ENCODE assay signal across 8 cellular contexts in genomic region chr1:231420299-231420958, GRCh38. TPM values are rescaled to one million over a fixed set of nuclear protein-coding genes. Genes with fewer than 3 reads are reported as not detected.
DNase-seq lines count a peak whose midpoint lies in the region; ATAC-seq, FAIRE-seq and TF ChIP-seq lines count a peak whose summit lies in the region.

No MANE protein-coding gene starts in this region.

- H3K9me1 ChIP-seq in K562 (ENCODE audit: control insufficient read depth, insufficient read depth, low read length): no peaks in the 10 kb centered on the region

- H3K4me3 ChIP-seq in K562: peak overlapping the region; percentile 62
- peak overlapping the region; percentile 68 for H3K4me3 ChIP-seq in lower leg skin (ENCODE audit: low read depth, poor library complexity, severe bottlenecking)
- peak overlapping the region; percentile 71 to 92 (median 80) for H3K4me3 ChIP-seq in upper lobe of left lung

- H3K27ac ChIP-seq in K562 (ENCODE audit: extremely low read depth, low read depth, low read length): peak overlapping the region; percentile 75
- H3K27ac ChIP-seq in upper lobe of left lung: peak overlapping the region; percentile 95 to 98 (median 96)

- H3K9ac ChIP-seq in K562 (ENCODE audit: insufficient read depth in 1 of 2, low read depth in 2 of 2, low read length in 2 of 2): peak overlapping the region; percentile 76 to 98

- BruUV-seq in K562 (replicated peaks; lab: Mats Ljungman, UMichigan): TSS peak; percentile 43

- WGBS in K562 (ENCODE audit: insufficient coverage, low coverage, missing lambda C conversion rate): under 1% methylated on average over 18 of the region's 18 CpGs
- WGBS in lower leg skin, 2 donors: 0 to 1% methylated on average over 18 of the region's 18 CpGs
- 1 to 3% methylated on average over 15 to 18 of the region's 18 CpGs for WGBS in upper lobe of left lung, 2 donors

- DNase-seq in NCI-H2081 (lab: John Stamatoyannopoulos, UW): peak; percentile 6 to 42
- DNase-seq in NCI-H2081 treated with DMSO at 0.1 percent for 48 hours (lab: John Stamatoyannopoulos, UW): no peak
- DNase-seq in NCI-H526 treated with DMSO at 0.1 percent for 48 hours (lab: John Stamatoyannopoulos, UW): peak; percentile 34
- DNase-seq in K562 (ENCODE audit: extremely low read depth in 1 of 4, low spot score in 3 of 4): peak in 3 of 4 experiments; percentile 21 to 35 (median 28)
- no peak for DNase-seq in lower leg skin (ENCODE audit: low spot score in 2 of 2)
- no peak for DNase-seq in upper lobe of left lung

- intact Hi-C loops in K562 (cut with micrococcal nuclease) (loop anchor here (2.0 to 5.0 kb wide), 4 partner anchors 72 to 182 kb away; partner anchors contain the start of genes GNPAT and TSNAX), lower leg skin (cut with DNase I; ENCODE audit: low total_unique reads) (no loop called here)

- peak overlapping the region; percentile 65 for H2AFZ ChIP-seq in K562 (ENCODE audit: low read depth, low read length)

- CTCF ChIA-PET in K562 (lab: Yijun Ruan, JAX; ENCODE audit: low intra/inter-chr PET ratio): no interaction called here

- H3K4me2 ChIP-seq in K562 (ENCODE audit: insufficient read depth, low read length): peak overlapping the region; percentile 93

- peak; percentile 8 for ATAC-seq in K562
- ATAC-seq in upper lobe of left lung (ENCODE audit: low FRiP score in 2 of 2): no peak
- ATAC-seq in HG02938 (IDR thresholded peaks at IDR 0.05; ENCODE audit: unreplicated experiment): no peak
- no peak for ATAC-seq in GM21576 (IDR thresholded peaks at IDR 0.05; ENCODE audit: unreplicated experiment)

- no peak for TF ChIP-seq CTCF in K562 (IDR thresholded peaks at IDR 0.05 in 2 of 3, conservative IDR thresholded peaks at IDR 0.05 in 1 of 3; ENCODE audit: insufficient read depth in 2 of 3, low read depth in 1 of 3, low read length in 3 of 3)
- no peak for TF ChIP-seq CTCF in lower leg skin (IDR thresholded peaks at IDR 0.05)
- TF ChIP-seq CTCF in upper lobe of left lung (IDR thresholded peaks at IDR 0.05): no peak

- TF ChIP-seq RAD21 in K562 (CRISPR knock-in tag; conservative IDR thresholded peaks at IDR 0.05 in 1 of 2, IDR thresholded peaks at IDR 0.05 in 1 of 2): no peak

- H3K36me3 ChIP-seq in K562 (ENCODE audit: control insufficient read depth, insufficient read depth, low read length): peaks cover 31% of the 10 kb centered on the region
- no peaks in the 10 kb centered on the region for H3K36me3 ChIP-seq in upper lobe of left lung

- TF ChIP-seq POLR2A in K562 (conservative IDR thresholded peaks at IDR 0.05): no peak
- no peak for TF ChIP-seq POLR2A in lower leg skin (IDR thresholded peaks at IDR 0.05)
- no peak for TF ChIP-seq POLR2A in upper lobe of left lung (IDR thresholded peaks at IDR 0.05)

- H3K9me3 ChIP-seq in K562 (replicated peaks; ENCODE audit: control insufficient read depth, insufficient read depth, low read depth, low read length): no peaks in the 10 kb centered on the region
- H3K9me3 ChIP-seq in upper lobe of left lung: no peaks in the 10 kb centered on the region

- in situ Hi-C loops in K562 (cut with MboI): no loop called here

- peaks cover 32% of the 10 kb centered on the region for H4K20me1 ChIP-seq in K562 (replicated peaks; ENCODE audit: control insufficient read depth, insufficient read depth, low read length)

- POLR2A ChIA-PET in K562 (lab: Yijun Ruan, JAX): interaction anchor here (0.7 to 3.3 kb wide), 14 partner anchors 9 to 110 kb away, joined by 3 to 18 read pairs (median 4); no protein-coding TSS in a partner anchor

- FAIRE-seq in K562 (lab: Jason Lieb, UNC): no peak

- TF ChIP-seq EP300 in K562 (IDR thresholded peaks at IDR 0.05; ENCODE audit: low read length) (no peak), upper lobe of left lung (IDR thresholded peaks at IDR 0.05) (no peak)

- H3K27me3 ChIP-seq in K562 (ENCODE audit: control insufficient read depth in 2 of 2, insufficient read depth in 2 of 2, low read length in 2 of 2): no peaks in the 10 kb centered on the region
- H3K27me3 ChIP-seq in upper lobe of left lung: no peaks in the 10 kb centered on the region

- peaks cover 63% of the 10 kb centered on the region for H3K79me2 ChIP-seq in K562 (ENCODE audit: control insufficient read depth, insufficient read depth, low read length)

- H3K4me1 ChIP-seq in K562 (replicated peaks in 1 of 2; ENCODE audit: control insufficient read depth in 2 of 2, insufficient read depth in 2 of 2, low read length in 2 of 2) (peaks cover 19 to 26% of the 10 kb centered on the region in 2 experiments), upper lobe of left lung (peaks cover 29 to 59% (median 36%) of the 10 kb centered on the region in 4 donors)

TF ChIP-seq in K562, 482 proteins besides CTCF, POLR2A, EP300 and RAD21 (continues in another document):
- TF ChIP-seq, protein P1, sequence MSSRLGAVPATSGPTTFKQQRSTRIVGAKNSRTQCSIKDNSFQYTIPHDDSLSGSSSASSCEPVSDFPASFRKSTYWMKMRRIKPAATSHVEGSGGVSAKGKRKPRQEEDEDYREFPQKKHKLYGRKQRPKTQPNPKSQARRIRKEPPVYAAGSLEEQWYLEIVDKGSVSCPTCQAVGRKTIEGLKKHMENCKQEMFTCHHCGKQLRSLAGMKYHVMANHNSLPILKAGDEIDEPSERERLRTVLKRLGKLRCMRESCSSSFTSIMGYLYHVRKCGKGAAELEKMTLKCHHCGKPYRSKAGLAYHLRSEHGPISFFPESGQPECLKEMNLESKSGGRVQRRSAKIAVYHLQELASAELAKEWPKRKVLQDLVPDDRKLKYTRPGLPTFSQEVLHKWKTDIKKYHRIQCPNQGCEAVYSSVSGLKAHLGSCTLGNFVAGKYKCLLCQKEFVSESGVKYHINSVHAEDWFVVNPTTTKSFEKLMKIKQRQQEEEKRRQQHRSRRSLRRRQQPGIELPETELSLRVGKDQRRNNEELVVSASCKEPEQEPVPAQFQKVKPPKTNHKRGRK (tag; IDR thresholded peaks at IDR 0.05): peak; percentile 8; the same call in 1 of the 2 replicates
- TF ChIP-seq HNRNPLL (IDR thresholded peaks at IDR 0.05; ENCODE audit: low read depth, low read length, poor library complexity, severe bottlenecking) (peak; percentile 3), TAF15 (IDR thresholded peaks at IDR 0.05; ENCODE audit: low read depth, low read length) (no peak), ELF2 (CRISPR knock-in tag; IDR thresholded peaks at IDR 0.05) (0 out of 2 replicates have a peak, but pooled peaks have one; percentile 67), ETV1 (tag; conservative IDR thresholded peaks at IDR 0.05; ENCODE audit: low read depth) (0 out of 2 replicates have a peak, but pooled peaks have one; percentile 9), OTX1 (CRISPR knock-in tag; IDR thresholded peaks at IDR 0.05) (0 out of 2 replicates have a peak, but pooled peaks have one; percentile 5), HMBOX1 (IDR thresholded peaks at IDR 0.05) (peak; percentile 64), ZNF778 (CRISPR knock-in tag; IDR thresholded peaks at IDR 0.05) (no peak), STAG1 (CRISPR knock-in tag; IDR thresholded peaks at IDR 0.05; ENCODE audit: borderline replicate concordance) (no peak), ELF1 (tag; IDR thresholded peaks at IDR 0.05) (0 out of 2 replicates have a peak, but pooled peaks have one; percentile 41)
- TF ChIP-seq, protein P2, sequence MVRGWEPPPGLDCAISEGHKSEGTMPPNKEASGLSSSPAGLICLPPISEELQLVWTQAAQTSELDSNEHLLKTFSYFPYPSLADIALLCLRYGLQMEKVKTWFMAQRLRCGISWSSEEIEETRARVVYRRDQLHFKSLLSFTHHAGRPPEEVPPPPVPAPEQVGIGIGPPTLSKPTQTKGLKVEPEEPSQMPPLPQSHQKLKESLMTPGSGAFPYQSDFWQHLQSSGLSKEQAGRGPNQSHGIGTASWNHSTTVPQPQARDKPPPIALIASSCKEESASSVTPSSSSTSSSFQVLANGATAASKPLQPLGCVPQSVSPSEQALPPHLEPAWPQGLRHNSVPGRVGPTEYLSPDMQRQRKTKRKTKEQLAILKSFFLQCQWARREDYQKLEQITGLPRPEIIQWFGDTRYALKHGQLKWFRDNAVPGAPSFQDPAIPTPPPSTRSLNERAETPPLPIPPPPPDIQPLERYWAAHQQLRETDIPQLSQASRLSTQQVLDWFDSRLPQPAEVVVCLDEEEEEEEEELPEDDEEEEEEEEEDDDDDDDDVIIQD (CRISPR knock-in tag; IDR thresholded peaks at IDR 0.05): 0 out of 2 replicates have a peak, but pooled peaks have one; percentile 54

RNA-seq across cellular contexts. Expression of gene EGLN1, which starts 1.7 kb away (rescaled TPM):
- total RNA-seq in K562 (2011; cell fraction: chromatin; rRNA removed; ENCODE audit: low replicate concordance): 9.0 and 24.6 TPM in 2 replicates
- total RNA-seq in K562 (2011; cell fraction: nucleolus; rRNA removed): 8.0 and 10.8 TPM in 2 replicates
- total RNA-seq in K562 (2011; cell fraction: nucleoplasm; rRNA removed): 13.1 and 13.6 TPM in 2 replicates
- total RNA-seq in K562 (2014; rRNA removed) (18.4 TPM in 2 replicates), K562 (2014; rRNA removed; fragmentation: Illumina TruSeq; extraction: Trizol) (30.7 and 31.8 TPM in 2 replicates), K562 (2015; rRNA removed; fragmentation: Illumina TruSeq; extraction: Trizol) (31.4 and 32.9 TPM in 2 replicates), K562 (2021) (24.6 and 25.0 TPM in 2 replicates), lower leg skin (10 to 100 TPM; 53.3 to 75.0 (median 54.2) TPM), upper lobe of left lung (10 to 100 TPM; 19.9 to 30.4 (median 22.8) TPM)
- polyA plus RNA-seq in K562 (2011; rRNA removed) (38.2 and 54.3 TPM in 2 replicates), K562 (2014; fragmentation: Illumina TruSeq; extraction: Trizol) (27.1 and 29.3 TPM in 2 replicates), K562 (2014; fragmentation: Nextera tagmentation; extraction: Ambion mirVana) (1 to 10 TPM; 5.2 to 5.6 TPM), K562 (2014; rRNA removed) (14.1 and 17.2 TPM in 2 replicates)
- polyA plus RNA-seq in K562 (2011; cell fraction: cytosol; rRNA removed): 13.5 and 21.9 TPM in 2 replicates
- 6.9 and 13.0 TPM in 2 replicates for polyA plus RNA-seq in K562 (2011; cell fraction: nucleus; rRNA removed)
- polyA plus RNA-seq in K562 (2012): 18.9 and 39.6 TPM in 2 replicates
- 106 and 110 TPM in 2 replicates for polyA minus RNA-seq in K562 (2011; rRNA and poly(A)+ RNA removed)
- polyA minus RNA-seq in K562 (2011; cell fraction: cytosol; rRNA and poly(A)+ RNA removed): 25.7 and 40.9 TPM in 2 replicates
- 13.1 and 21.5 TPM in 2 replicates for polyA minus RNA-seq in K562 (2011; cell fraction: nucleus; rRNA and poly(A)+ RNA removed)

Comparison
In these comparisons a context has a peak if more than half of its experiments do, and no peak if none do; other contexts are left out.
1. DNase-seq: peak in NCI-H2081 (2 of 2), NCI-H526 treated with DMSO at 0.1 percent for 48 hours (single experiment) and K562 (3 of 4); none in NCI-H2081 treated with DMSO at 0.1 percent for 48 hours (single experiment), lower leg skin (0 of 2) and upper lobe of left lung (0 of 2).
2. Peak in every context shown above with its lines, with median percentiles within 50 percentile points of each other: H3K4me3 ChIP-seq.